Comparison of ENCODE assay signal across 17 cellular contexts in genomic region chr4:108001540-108001939, GRCh38.
"Had no signal": no experiment of that assay in that cellular context is flagged by ENCODE, and none has a peak within 500 bp of the region (broad histone marks: within the 10 kb centered on the region; RNA-seq: fewer than 3 reads in every experiment).

No MANE protein-coding gene starts in this region.

- H3K36me3 ChIP-seq: neural progenitor cell, sigmoid colon, thoracic aorta, upper lobe of right lung had no signal

- H3K9ac ChIP-seq: neural progenitor cell had no signal

- H3K4me3 ChIP-seq: lung, neural progenitor cell, sigmoid colon, stomach, thoracic aorta, upper lobe of right lung had no signal

- H3K4me2 ChIP-seq: neural progenitor cell had no signal

- FAIRE-seq: astrocyte, TTC549 had no signal

- H3K9me3 ChIP-seq: sigmoid colon, stomach, thoracic aorta, upper lobe of right lung had no signal

- H3K4me1 ChIP-seq: neural progenitor cell had no signal

- H2AFZ ChIP-seq: neural progenitor cell had no signal

- H3K27me3 ChIP-seq: neural progenitor cell, sigmoid colon, stomach, upper lobe of right lung had no signal

- DNase-seq: activated CD4-positive, CD25-positive, alpha-beta regulatory T cell treated with anti-CD3 and anti-CD28 coated beads, Interleukin-2, amount 50 U/mL, for 72 hours; activated naive CD4-positive, alpha-beta T cell treated with anti-CD3 and anti-CD28 coated beads for 36 hours; activated naive CD8-positive, alpha-beta T cell treated with anti-CD3 and anti-CD28 coated beads, Interleukin-2, amount 50 U/mL, for 24 hours; immature natural killer cell; left colon; naive B cell; sigmoid colon; stimulated activated CD4-positive, alpha-beta T cell treated with anti-CD3 and anti-CD28 coated beads, Interleukin-12 subunit alpha, Interleukin-12 subunit beta, amount 100 ng/mL, for 4 hours; stimulated activated CD4-positive, alpha-beta T cell treated with anti-CD3 and anti-CD28 coated beads, Interleukin-2, amount 100 ng/mL, for 24 hours; stomach; SW 1271; upper lobe of right lung had no signal

- H3K27ac ChIP-seq: neural progenitor cell, sigmoid colon, stomach, upper lobe of right lung had no signal
